Comparison of ENCODE assay signal across 20 cellular contexts in the genomic region with DNA sequence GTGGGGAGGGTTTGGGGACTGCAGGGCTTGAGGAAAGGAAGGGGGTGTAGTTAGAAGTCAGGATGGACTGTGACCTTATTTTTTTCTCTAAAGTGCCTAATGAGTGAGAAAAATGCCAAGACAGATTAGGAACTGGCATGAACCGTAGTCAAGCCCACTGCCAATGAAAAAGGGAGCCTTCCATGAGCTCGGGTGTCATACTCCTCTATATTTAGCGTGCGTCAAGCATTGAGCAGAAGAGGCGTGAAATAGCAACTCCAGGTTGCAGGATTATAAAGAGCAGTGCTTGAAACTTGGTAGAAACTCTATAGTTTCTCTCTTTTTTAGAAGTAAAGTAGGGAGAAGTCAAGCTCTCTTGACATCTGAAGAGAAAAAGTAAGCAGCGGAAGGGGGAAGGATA. TPM values are rescaled to one million over a fixed set of nuclear protein-coding genes. Genes with fewer than 3 reads are reported as not detected.
DNase-seq lines count a peak whose midpoint lies in the region; TF ChIP-seq lines count a peak whose summit lies in the region.
"Had no signal": no experiment of that assay in that cellular context is flagged by ENCODE, and none has a peak within 500 bp of the region (broad histone marks: within the 10 kb centered on the region; RNA-seq: fewer than 3 reads in every experiment).

No MANE protein-coding gene starts in this region.

- H3K4me1 Mint-ChIP-seq in mesothelial cell of epicardium, result peaks cover 19% of the 10 kb centered on the region

- H2AFZ ChIP-seq in smooth muscle cell (ENCODE audit: low read depth), result no peak overlapping the region

- no peak overlapping the region for H3K27ac Mint-ChIP-seq in mesothelial cell of epicardium
- H3K27ac Mint-ChIP-seq: naive thymus-derived CD8-positive, alpha-beta T cell had no signal

- no peak for TF ChIP-seq EP300 in esophagus muscularis mucosa (IDR thresholded peaks at IDR 0.05)

- no peak for TF ChIP-seq POLR2A in esophagus muscularis mucosa (IDR thresholded peaks at IDR 0.05; ENCODE audit: low read depth)

- H3K27ac ChIP-seq in esophagus muscularis mucosa (replicated peaks in 1 of 4), result peak overlapping the region; percentile 75 to 87 (median 80)
- H3K27ac ChIP-seq in smooth muscle cell (ENCODE audit: low read depth), result no peak overlapping the region
- H3K27ac ChIP-seq: adrenal gland, RWPE1, testis had no signal

- peak overlapping the region; percentile 55 to 62 (median 58) for H3K4me3 ChIP-seq in esophagus muscularis mucosa
- H3K4me3 ChIP-seq in smooth muscle cell, result peak overlapping the region; percentile 43
- no peak overlapping the region for H3K4me3 ChIP-seq in H7 (ENCODE audit: insufficient read depth, low read depth, low read length)
- H3K4me3 ChIP-seq: testis had no signal

- H3K36me3 ChIP-seq in esophagus muscularis mucosa, result no peaks in the 10 kb centered on the region
- no peaks in the 10 kb centered on the region for H3K36me3 ChIP-seq in smooth muscle cell (ENCODE audit: low read depth)
- no peaks in the 10 kb centered on the region for H3K36me3 ChIP-seq in H7 (replicated peaks; ENCODE audit: control insufficient read depth, insufficient read depth, low read length)
- H3K36me3 ChIP-seq: adrenal gland had no signal

- no peak overlapping the region for H3K9ac ChIP-seq in smooth muscle cell (ENCODE audit: low read depth)

- H4K20me1 ChIP-seq in smooth muscle cell (ENCODE audit: low read depth), result no peaks in the 10 kb centered on the region

- peak overlapping the region; percentile 64 for H3K4me3 Mint-ChIP-seq in mesothelial cell of epicardium
- H3K4me3 Mint-ChIP-seq: naive thymus-derived CD8-positive, alpha-beta T cell had no signal

- H3K27me3 Mint-ChIP-seq in mesothelial cell of epicardium (ENCODE audit: low read depth), result peaks cover 10% of the 10 kb centered on the region

- no peaks in the 10 kb centered on the region for H3K36me3 Mint-ChIP-seq in mesothelial cell of epicardium
- H3K36me3 Mint-ChIP-seq: naive thymus-derived CD8-positive, alpha-beta T cell had no signal

- peaks cover 4% of the 10 kb centered on the region for H3F3A ChIP-seq in smooth muscle cell (ENCODE audit: low read depth)

- 70% methylated on average over 6 of the region's 6 CpGs for WGBS in esophagus muscularis mucosa
- 96% methylated on average over 6 of the region's 6 CpGs for WGBS in smooth muscle cell (ENCODE audit: low lambda C conversion rate)

- DNase-seq in GM03348 (ENCODE audit: low spot score) (peak; percentile 11), esophagus muscularis mucosa (ENCODE audit: extremely low spot score) (no peak), mesothelial cell of epicardium (ENCODE audit: low spot score in 2 of 2, unreplicated experiment in 2 of 2) (no peak), smooth muscle cell (lab: John Stamatoyannopoulos, UW; ENCODE audit: unreplicated experiment) (no peak), GM19240 (ENCODE audit: insufficient read length, low spot score) (no peak), H7 (no peak), Kasumi-1 (lab: John Stamatoyannopoulos, UW) (no peak), medulla oblongata (ENCODE audit: extremely low spot score) (no peak)
- DNase-seq: activated CD4-positive, alpha-beta T cell treated with anti-CD3 and anti-CD28 coated beads, Interleukin-2, amount 50 U/mL, for 1 hour; activated CD8-positive, alpha-beta memory T cell treated with anti-CD3 and anti-CD28 coated beads, Interleukin-2, amount 50 U/mL, for 48 hours; activated effector memory CD4-positive, alpha-beta T cell treated with anti-CD3 and anti-CD28 coated beads, Interleukin-2, amount 50 U/mL, for 16 hours; effector CD8-positive, alpha-beta T cell; Karpas-422; naive thymus-derived CD8-positive, alpha-beta T cell; NCI-H1092 treated with DMSO at 0.1 percent for 48 hours; NCI-H2107; NCI-H524 treated with DMSO at 0.1 percent for 48 hours; testis had no signal

- TF ChIP-seq CTCF in esophagus muscularis mucosa (IDR thresholded peaks at IDR 0.05) (no peak), mesothelial cell of epicardium (IDR thresholded peaks at IDR 0.05; ENCODE audit: unreplicated experiment) (no peak), smooth muscle cell (IDR thresholded peaks at IDR 0.05; ENCODE audit: borderline replicate concordance, insufficient read depth, poor library complexity, severe bottlenecking) (no peak)

- H3K27me3 ChIP-seq in esophagus muscularis mucosa (no peaks in the 10 kb centered on the region), smooth muscle cell (ENCODE audit: low read depth) (no peaks in the 10 kb centered on the region), H7 (ENCODE audit: control insufficient read depth, insufficient read depth, low read length) (no peaks in the 10 kb centered on the region)
- H3K27me3 ChIP-seq: adrenal gland, testis had no signal

- intact Hi-C loops in esophagus muscularis mucosa (cut with DNase I), result loop anchor here (5.0 to 10.0 kb wide), 2 partner anchors 146 to 254 kb away; no protein-coding TSS in a partner anchor

- H3K4me2 ChIP-seq in smooth muscle cell, result no peak overlapping the region

- H3K79me2 ChIP-seq in smooth muscle cell (ENCODE audit: low read depth), result no peaks in the 10 kb centered on the region

- no peaks in the 10 kb centered on the region for H3K9me3 Mint-ChIP-seq in mesothelial cell of epicardium
- H3K9me3 Mint-ChIP-seq: naive thymus-derived CD8-positive, alpha-beta T cell had no signal

- peaks cover 0 to 39% (median 31%) of the 10 kb centered on the region in 4 donors for H3K4me1 ChIP-seq in esophagus muscularis mucosa
- H3K4me1 ChIP-seq in smooth muscle cell (ENCODE audit: low read depth), result no peaks in the 10 kb centered on the region

- H3K9me3 ChIP-seq in esophagus muscularis mucosa (no peaks in the 10 kb centered on the region), smooth muscle cell (replicated peaks; ENCODE audit: low read depth) (no peaks in the 10 kb centered on the region)
- H3K9me3 ChIP-seq: adrenal gland, testis had no signal

RNA-seq across cellular contexts. Expression of gene SGCD, which starts 1.8 kb away (rescaled TPM):
- total RNA-seq in esophagus muscularis mucosa (10 to 100 TPM; 16.7 to 38.6 (median 27.7) TPM), mesothelial cell of epicardium (4.9 to 5.5 TPM (median 5.3 TPM) in 3 replicates), smooth muscle cell (1.6 and 2.6 TPM in 2 replicates)
- 2.3 and 3.5 TPM in 2 replicates for polyA plus RNA-seq in smooth muscle cell
- 0.04 TPM in 1 of 2 replicates, not detected in the other for total RNA-seq in H7 (2014; rRNA removed; shearing (Covaris generic))
